7 cellular contexts compared by ENCODE assay signal in genomic region chr18:46160840-46161239, GRCh38. TPM values are rescaled to one million over a fixed set of nuclear protein-coding genes. Genes with fewer than 3 reads are reported as not detected.
DNase-seq lines count a peak whose midpoint lies in the region; ATAC-seq, FAIRE-seq and TF ChIP-seq lines count a peak whose summit lies in the region.
"Not testable (repeated sequence)": the region's sequence is repeated elsewhere in the genome, so short reads cannot be mapped to it uniquely, and the experiment has no call there.

No MANE protein-coding gene starts in this region.

- CTCF ChIA-PET in activated CD4-positive, alpha-beta T cell treated with anti-CD3 and anti-CD28 coated beads, Interleukin-2, amount 10 ng/mL, durations not matched to agents 7 days and 5 days (lab: Charles Lee): interaction anchor here (0.7 to 5.7 kb wide), 4 partner anchors 8 to 39 kb away, joined by 4 to 63 read pairs (median 14); a partner anchor contains a TSS
- CTCF ChIA-PET in activated naive CD4-positive, alpha-beta T cell treated with anti-CD3 and anti-CD28 coated beads, Interleukin-2, amount 10 ng/mL, durations not matched to agents 7 days and 5 days (lab: Charles Lee): interaction anchor here (6.1 kb wide), 1 partner anchor 12 kb away, joined by 46 read pairs; a partner anchor contains a TSS
- CTCF ChIA-PET in HepG2 (lab: Yijun Ruan, JAX; ENCODE audit: low intra/inter-chr PET ratio, low total read pairs): not testable (repeated sequence)

- H3K27me3 ChIP-seq in SJSA1 (replicated peaks); HepG2 (ENCODE audit: control insufficient read depth in 1 of 2, insufficient read depth in 2 of 2, low read length in 2 of 2): not testable (repeated sequence)

- not testable (repeated sequence) for H3K9ac ChIP-seq in HepG2 (ENCODE audit: insufficient read depth, low read depth, low read length)

- not testable (repeated sequence) for H3K4me3 Mint-ChIP-seq in activated CD4-positive, alpha-beta T cell treated with anti-CD3 and anti-CD28 coated beads, Interleukin-2, amount 10 ng/mL, durations not matched to agents 7 days and 5 days; activated naive CD4-positive, alpha-beta T cell treated with anti-CD3 and anti-CD28 coated beads, Interleukin-2, amount 10 ng/mL, durations not matched to agents 7 days and 5 days; naive thymus-derived CD8-positive, alpha-beta T cell

- in situ Hi-C loops in HepG2 (cut with HindIII; ENCODE audit: extremely low pct_ligation_motif_present, low pct_unique_long_range_greater_than_20kb): not testable (repeated sequence)

- not testable (repeated sequence) for TF ChIP-seq RAD21 in Ishikawa (IDR thresholded peaks at IDR 0.05; ENCODE audit: low read depth); HepG2 (CRISPR knock-in tag; IDR thresholded peaks at IDR 0.05)

- H3K27me3 Mint-ChIP-seq in activated CD4-positive, alpha-beta T cell treated with anti-CD3 and anti-CD28 coated beads, Interleukin-2, amount 10 ng/mL, durations not matched to agents 7 days and 5 days; activated naive CD4-positive, alpha-beta T cell treated with anti-CD3 and anti-CD28 coated beads, Interleukin-2, amount 10 ng/mL, durations not matched to agents 7 days and 5 days; naive thymus-derived CD8-positive, alpha-beta T cell: not testable (repeated sequence)

- H3K9me3 Mint-ChIP-seq in activated CD4-positive, alpha-beta T cell treated with anti-CD3 and anti-CD28 coated beads, Interleukin-2, amount 10 ng/mL, durations not matched to agents 7 days and 5 days; activated naive CD4-positive, alpha-beta T cell treated with anti-CD3 and anti-CD28 coated beads, Interleukin-2, amount 10 ng/mL, durations not matched to agents 7 days and 5 days; naive thymus-derived CD8-positive, alpha-beta T cell: not testable (repeated sequence)

- H3K4me3 ChIP-seq in SJSA1; HepG2 (replicated peaks in 1 of 3; ENCODE audit: insufficient read depth in 1 of 3, low read depth in 2 of 3, low read length in 3 of 3): not testable (repeated sequence)

- H3K27ac Mint-ChIP-seq in activated CD4-positive, alpha-beta T cell treated with anti-CD3 and anti-CD28 coated beads, Interleukin-2, amount 10 ng/mL, durations not matched to agents 7 days and 5 days: peak overlapping the region; percentile 47
- peak overlapping the region; percentile 85 for H3K27ac Mint-ChIP-seq in activated naive CD4-positive, alpha-beta T cell treated with anti-CD3 and anti-CD28 coated beads, Interleukin-2, amount 10 ng/mL, durations not matched to agents 7 days and 5 days
- H3K27ac Mint-ChIP-seq in naive thymus-derived CD8-positive, alpha-beta T cell: peak overlapping the region in 7 of 10 donors; percentile 8 to 66 (median 39)

- H3K27ac ChIP-seq in SJSA1 (peak overlapping the region; percentile 75; the same call in 1 of the 2 replicates), epithelial cell of prostate (peak overlapping the region; percentile 59)
- H3K27ac ChIP-seq in HepG2 (ENCODE audit: extremely low read length, insufficient read depth, low read length): not testable (repeated sequence)

- TF ChIP-seq EP300 in Ishikawa (IDR thresholded peaks at IDR 0.05; ENCODE audit: borderline replicate concordance); HepG2 (IDR thresholded peaks at IDR 0.05; ENCODE audit: low read depth in 2 of 2, low read length in 2 of 2); HepG2 (CRISPR knock-in tag; IDR thresholded peaks at IDR 0.05; ENCODE audit: borderline replicate concordance): not testable (repeated sequence)

- not testable (repeated sequence) for BruUV-seq in HepG2 (replicated peaks; lab: Mats Ljungman, UMichigan)

- FAIRE-seq in HepG2 (lab: Jason Lieb, UNC): not testable (repeated sequence)

- intact Hi-C loops in HepG2 (cut with micrococcal nuclease; ENCODE audit: unreplicated experiment): not testable (repeated sequence)

- peaks cover 65% of the 10 kb centered on the region for H3K4me1 Mint-ChIP-seq in activated CD4-positive, alpha-beta T cell treated with anti-CD3 and anti-CD28 coated beads, Interleukin-2, amount 10 ng/mL, durations not matched to agents 7 days and 5 days
- peaks cover 83% of the 10 kb centered on the region for H3K4me1 Mint-ChIP-seq in activated naive CD4-positive, alpha-beta T cell treated with anti-CD3 and anti-CD28 coated beads, Interleukin-2, amount 10 ng/mL, durations not matched to agents 7 days and 5 days
- peaks cover 29 to 50% (median 47%) of the 10 kb centered on the region in 4 donors for H3K4me1 Mint-ChIP-seq in naive thymus-derived CD8-positive, alpha-beta T cell

- 82% methylated on average over 5 of the region's 5 CpGs for WGBS in HepG2 (ENCODE audit: low lambda C conversion rate)

- not testable (repeated sequence) for ATAC-seq in HepG2; naive thymus-derived CD8-positive, alpha-beta T cell

- H3K36me3 ChIP-seq in SJSA1; HepG2 (replicated peaks in 1 of 2; ENCODE audit: control insufficient read depth in 1 of 2, insufficient read depth in 2 of 2, low read length in 2 of 2): not testable (repeated sequence)

- not testable (repeated sequence) for TF ChIP-seq CTCF in HepG2 (CRISPR knock-in tag; IDR thresholded peaks at IDR 0.05)

- peaks cover 25% of the 10 kb centered on the region for H3K36me3 Mint-ChIP-seq in activated CD4-positive, alpha-beta T cell treated with anti-CD3 and anti-CD28 coated beads, Interleukin-2, amount 10 ng/mL, durations not matched to agents 7 days and 5 days (ENCODE audit: low read depth)
- H3K36me3 Mint-ChIP-seq in activated naive CD4-positive, alpha-beta T cell treated with anti-CD3 and anti-CD28 coated beads, Interleukin-2, amount 10 ng/mL, durations not matched to agents 7 days and 5 days: peaks cover 27% of the 10 kb centered on the region
- not testable (repeated sequence) for H3K36me3 Mint-ChIP-seq in naive thymus-derived CD8-positive, alpha-beta T cell

- not testable (repeated sequence) for H4K20me1 ChIP-seq in HepG2 (ENCODE audit: insufficient read depth, low read length)

- POLR2A ChIA-PET in activated CD4-positive, alpha-beta T cell treated with anti-CD3 and anti-CD28 coated beads, Interleukin-2, amount 10 ng/mL, durations not matched to agents 7 days and 5 days (lab: Charles Lee); HepG2 (lab: Yijun Ruan, JAX); naive thymus-derived CD8-positive, alpha-beta T cell (lab: Charles Lee): not testable (repeated sequence)

- TF ChIP-seq POLR2A in HepG2 (IDR thresholded peaks at IDR 0.05; ENCODE audit: insufficient read depth in 1 of 2, low read depth in 2 of 2, low read length in 2 of 2): not testable (repeated sequence)

- not testable (repeated sequence) for H3K4me2 ChIP-seq in HepG2 (ENCODE audit: low read depth, low read length)

- peaks cover 47% of the 10 kb centered on the region for H3K4me1 ChIP-seq in SJSA1 (replicated peaks)
- H3K4me1 ChIP-seq in HepG2 (ENCODE audit: insufficient read depth, low read length): peaks cover 18% of the 10 kb centered on the region

- DNase-seq in SJSA1 (ENCODE audit: low read depth in 1 of 2, low spot score in 2 of 2); activated CD4-positive, alpha-beta T cell treated with anti-CD3 and anti-CD28 coated beads, Interleukin-2, amount 10 ng/mL, durations not matched to agents 7 days and 5 days; activated naive CD4-positive, alpha-beta T cell treated with anti-CD3 and anti-CD28 coated beads, Interleukin-2, amount 10 ng/mL, durations not matched to agents 7 days and 5 days; epithelial cell of prostate (ENCODE audit: low read depth, low spot score); HepG2 (ENCODE audit: low spot score); naive thymus-derived CD8-positive, alpha-beta T cell: not testable (repeated sequence)

- H2AFZ ChIP-seq in HepG2 (ENCODE audit: low read length): not testable (repeated sequence)

- H3K9me3 ChIP-seq in SJSA1 (replicated peaks); HepG2 (ENCODE audit: low read length): not testable (repeated sequence)

- H3K79me2 ChIP-seq in HepG2 (ENCODE audit: insufficient read depth, low read length): not testable (repeated sequence)

RNA-seq across cellular contexts. Expression of gene HAUS1, which starts 56.7 kb away (rescaled TPM):
- total RNA-seq in SJSA1 (2014; rRNA removed; shearing (Covaris generic)): 86.3 and 97.4 TPM in 2 replicates
- 10 to 100 TPM; 57.9 to 58.5 TPM for total RNA-seq in activated CD4-positive, alpha-beta T cell treated with anti-CD3 and anti-CD28 coated beads, Interleukin-2, amount 10 ng/mL, durations not matched to agents 7 days and 5 days
- 59.2 and 90.3 TPM in 2 replicates for total RNA-seq in HepG2 (2016; rRNA removed; fragmentation: Illumina TruSeq; extraction: Trizol)
- 24.1 and 27.0 TPM in 2 replicates for total RNA-seq in HepG2 (2016; cell fraction: cytosol; rRNA removed; fragmentation: Illumina TruSeq; extraction: Trizol; ENCODE audit: low read depth)
- total RNA-seq in HepG2 (2016; cell fraction: insoluble cytoplasmic fraction; rRNA removed; fragmentation: Illumina TruSeq; extraction: Trizol): 59.8 and 92.6 TPM in 2 replicates
- total RNA-seq in HepG2 (2016; cell fraction: membrane; rRNA removed; fragmentation: Illumina TruSeq; extraction: Trizol): 30.0 and 34.0 TPM in 2 replicates
- total RNA-seq in HepG2 (2016; cell fraction: nucleus; rRNA removed; fragmentation: Illumina TruSeq; extraction: Trizol): 22.1 and 27.7 TPM in 2 replicates
- 13.2 and 20.6 TPM in 2 replicates for polyA plus RNA-seq in HepG2 (2011; rRNA removed)
- 23.4 and 23.6 TPM in 2 replicates for polyA plus RNA-seq in HepG2 (2011; cell fraction: cytosol; rRNA removed)
- polyA plus RNA-seq in HepG2 (2011; cell fraction: nucleus; rRNA removed): 8.2 and 10.6 TPM in 2 replicates
- 21.4 and 30.6 TPM in 2 replicates for polyA plus RNA-seq in HepG2 (2012)
- polyA plus RNA-seq in HepG2 (2016; cell fraction: cytosol; fragmentation: Illumina TruSeq; extraction: Trizol; ENCODE audit: low read depth): 18.5 and 19.3 TPM in 2 replicates
- polyA plus RNA-seq in HepG2 (2016; cell fraction: insoluble cytoplasmic fraction; fragmentation: Illumina TruSeq; extraction: Trizol; ENCODE audit: low read depth): 80.8 and 87.3 TPM in 2 replicates
- 23.2 and 25.9 TPM in 2 replicates for polyA plus RNA-seq in HepG2 (2016; cell fraction: membrane; fragmentation: Illumina TruSeq; extraction: Trizol; ENCODE audit: low read depth)
- polyA plus RNA-seq in HepG2 (2016; cell fraction: nucleus; fragmentation: Illumina TruSeq; extraction: Trizol; ENCODE audit: insufficient read depth, low read depth): 36.7 and 38.3 TPM in 2 replicates
- 5.7 and 26.1 TPM in 2 replicates for polyA minus RNA-seq in HepG2 (2011; rRNA and poly(A)+ RNA removed; ENCODE audit: low replicate concordance)
- 15.0 and 18.4 TPM in 2 replicates for polyA minus RNA-seq in HepG2 (2011; cell fraction: cytosol; rRNA and poly(A)+ RNA removed)
- 9.4 and 10.2 TPM in 2 replicates for polyA minus RNA-seq in HepG2 (2011; cell fraction: nucleus; rRNA and poly(A)+ RNA removed)
- 10 to 100 TPM; 19.8 to 20.7 TPM for total RNA-seq in naive thymus-derived CD8-positive, alpha-beta T cell
- polyA plus RNA-seq in naive thymus-derived CD8-positive, alpha-beta T cell: 10 to 100 TPM; 35.1 to 48.4 (median 46.0) TPM
